ENCODE assay signal across 22 cellular contexts in the genomic region with DNA sequence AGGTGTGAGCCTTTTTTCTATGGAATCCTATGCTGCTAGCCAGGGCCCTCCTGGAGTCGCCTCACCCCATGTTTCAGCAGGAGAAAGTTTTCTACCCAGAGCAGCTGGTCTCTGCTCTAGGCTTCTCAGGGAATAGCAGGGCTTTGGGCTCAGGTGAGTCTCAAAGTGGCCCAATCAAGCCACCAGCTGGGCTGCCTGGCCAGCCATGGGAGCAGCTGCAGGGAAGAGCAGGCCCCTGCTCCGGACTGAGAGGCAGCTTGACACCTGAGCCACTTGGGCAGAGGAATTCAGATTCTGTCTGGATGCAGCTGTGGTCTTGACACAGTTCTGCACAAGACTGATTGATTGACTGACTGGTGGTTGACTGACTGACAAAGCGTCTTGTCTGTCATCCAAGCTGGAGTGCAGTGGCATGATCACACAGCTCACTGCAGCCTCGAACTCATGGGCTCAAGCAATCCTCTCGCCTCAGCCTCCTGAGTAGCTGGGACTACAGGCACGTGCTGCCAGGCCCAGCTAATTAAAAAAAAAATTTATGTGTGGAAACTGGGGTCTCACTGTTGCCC.
"Had no signal": no experiment of that assay in that cellular context is flagged by ENCODE, and none has a peak within 500 bp of the region (broad histone marks: within the 10 kb centered on the region; RNA-seq: fewer than 3 reads in every experiment).

No MANE protein-coding gene starts in this region.

- H3K4me3 ChIP-seq: lung, ovary, suprapubic skin, transverse colon, uterus had no signal

- H3K27me3 ChIP-seq: ovary, suprapubic skin, transverse colon, uterus had no signal

- DNase-seq: activated CD4-positive, alpha-beta T cell treated with anti-CD3 and anti-CD28 coated beads, Interleukin-2, amount 50 U/mL, for 4 hours; activated effector memory CD4-positive, alpha-beta T cell treated with Interleukin-2 at 50 U/mL for 16 hours; activated naive CD4-positive, alpha-beta T cell treated with anti-CD3 and anti-CD28 coated beads, Interleukin-2, amount 10 ng/mL, durations not matched to agents 7 days and 5 days; activated T-cell treated with anti-CD3 and anti-CD28 coated beads, Interleukin-2, amount 50 U/mL, for 48 hours; anterior cingulate cortex; effector CD4-positive, alpha-beta T cell; foreskin fibroblast; kidney; naive thymus-derived CD8-positive, alpha-beta T cell; ovary; stimulated activated CD4-positive, alpha-beta T cell treated with anti-CD3 and anti-CD28 coated beads, Interleukin-12 subunit alpha, Interleukin-12 subunit beta, amount 100 ng/mL, for 4 hours; stimulated activated CD4-positive, alpha-beta T cell treated with anti-CD3 and anti-CD28 coated beads, Interleukin-1b, Interleukin-23, amount 100 ng/mL, for 48 hours; stimulated activated naive CD8-positive, alpha-beta T cell treated with anti-CD3 and anti-CD28 coated beads, Interleukin-15, amount 100 ng/mL, for 72 hours; transverse colon; uterus; WERI-Rb-1 had no signal

- H3K9me3 ChIP-seq: ovary, suprapubic skin, transverse colon, uterus had no signal

- H3K36me3 ChIP-seq: ovary, transverse colon, uterus had no signal

- H3K4me1 Mint-ChIP-seq: activated naive CD4-positive, alpha-beta T cell treated with anti-CD3 and anti-CD28 coated beads, Interleukin-2, amount 10 ng/mL, durations not matched to agents 7 days and 5 days had no signal

- H3K4me1 ChIP-seq: uterus had no signal

- H3K9me3 Mint-ChIP-seq: activated naive CD4-positive, alpha-beta T cell treated with anti-CD3 and anti-CD28 coated beads, Interleukin-2, amount 10 ng/mL, durations not matched to agents 7 days and 5 days; brain; dendritic cell treated with granulocyte-macrophage colony-stimulating factor and Interleukin-4, amounts not matched to agents 40 ng/mL and 50 ng/mL, for 4 days; naive thymus-derived CD8-positive, alpha-beta T cell; stimulated activated effector memory CD8-positive, alpha-beta T cell treated with anti-CD3 and anti-CD28 coated beads, Interleukin-12 subunit alpha, Interleukin-12 subunit beta, amount 100 ng/mL, for 72 hours; stimulated activated naive CD8-positive, alpha-beta T cell treated with anti-CD3 and anti-CD28 coated beads, Interleukin-15, amount 100 ng/mL, for 72 hours had no signal

- H3K27me3 Mint-ChIP-seq: activated naive CD4-positive, alpha-beta T cell treated with anti-CD3 and anti-CD28 coated beads, Interleukin-2, amount 10 ng/mL, durations not matched to agents 7 days and 5 days; brain; dendritic cell treated with granulocyte-macrophage colony-stimulating factor and Interleukin-4, amounts not matched to agents 40 ng/mL and 50 ng/mL, for 4 days; naive thymus-derived CD8-positive, alpha-beta T cell; stimulated activated naive CD8-positive, alpha-beta T cell treated with anti-CD3 and anti-CD28 coated beads, Interleukin-15, amount 100 ng/mL, for 72 hours had no signal

- H3K4me3 Mint-ChIP-seq: activated naive CD4-positive, alpha-beta T cell treated with anti-CD3 and anti-CD28 coated beads, Interleukin-2, amount 10 ng/mL, durations not matched to agents 7 days and 5 days; brain; dendritic cell treated with granulocyte-macrophage colony-stimulating factor and Interleukin-4, amounts not matched to agents 40 ng/mL and 50 ng/mL, for 4 days; naive thymus-derived CD8-positive, alpha-beta T cell; stimulated activated effector memory CD8-positive, alpha-beta T cell treated with anti-CD3 and anti-CD28 coated beads, Interleukin-12 subunit alpha, Interleukin-12 subunit beta, amount 100 ng/mL, for 72 hours; stimulated activated naive CD8-positive, alpha-beta T cell treated with anti-CD3 and anti-CD28 coated beads, Interleukin-15, amount 100 ng/mL, for 72 hours had no signal

- H3K27ac Mint-ChIP-seq: activated naive CD4-positive, alpha-beta T cell treated with anti-CD3 and anti-CD28 coated beads, Interleukin-2, amount 10 ng/mL, durations not matched to agents 7 days and 5 days; dendritic cell treated with granulocyte-macrophage colony-stimulating factor and Interleukin-4, amounts not matched to agents 40 ng/mL and 50 ng/mL, for 4 days; stimulated activated effector memory CD8-positive, alpha-beta T cell treated with anti-CD3 and anti-CD28 coated beads, Interleukin-12 subunit alpha, Interleukin-12 subunit beta, amount 100 ng/mL, for 72 hours had no signal

- H3K36me3 Mint-ChIP-seq: activated naive CD4-positive, alpha-beta T cell treated with anti-CD3 and anti-CD28 coated beads, Interleukin-2, amount 10 ng/mL, durations not matched to agents 7 days and 5 days had no signal

- H3K27ac ChIP-seq: ovary, suprapubic skin, transverse colon, uterus, WERI-Rb-1 had no signal

- ATAC-seq: naive thymus-derived CD8-positive, alpha-beta T cell; right cardiac atrium; stimulated activated effector memory CD8-positive, alpha-beta T cell treated with anti-CD3 and anti-CD28 coated beads, Interleukin-12 subunit alpha, Interleukin-12 subunit beta, amount 100 ng/mL, for 72 hours; stimulated activated naive CD8-positive, alpha-beta T cell treated with anti-CD3 and anti-CD28 coated beads, Interleukin-15, amount 100 ng/mL, for 72 hours had no signal
